In genomic region chr5:159106569-159107282, GRCh38 we compare ENCODE assay signal across 8 cellular contexts. TPM values are rescaled to one million over a fixed set of nuclear protein-coding genes. Genes with fewer than 3 reads are reported as not detected.
DNase-seq lines count a peak whose midpoint lies in the region; ATAC-seq and TF ChIP-seq lines count a peak whose summit lies in the region.

No MANE protein-coding gene starts in this region.

- intact Hi-C loops in CD4-positive, alpha-beta T cell (cut with DNase I, micrococcal nuclease) = loop anchor here (1.0 to 10.0 kb wide), 9 partner anchors 26 to 1342 kb away; partner anchors contain the start of gene CLINT1 (in 1 of the 2)
- intact Hi-C loops in PC-9 (cut with micrococcal nuclease; ENCODE audit: unreplicated experiment) (loop anchor here (1.0 kb wide), 1 partner anchor 411 kb away; no protein-coding TSS in a partner anchor), thyroid gland (cut with DNase I) (loop anchor here (2.0 kb wide), 1 partner anchor 412 kb away; no protein-coding TSS in a partner anchor)

- peak; percentile 77 for ATAC-seq in CD4-positive, alpha-beta T cell (ENCODE audit: poor library complexity)
- ATAC-seq in HG03442 (IDR thresholded peaks at IDR 0.05; ENCODE audit: unreplicated experiment) = peak; percentile 56
- peak; percentile 86 for ATAC-seq in activated T-helper 17 cell treated with anti-CD3 and anti-CD28 coated beads, Interleukin-2, amount 50 U/mL, for 72 hours (replicated peaks)
- peak; percentile 81 for ATAC-seq in foreskin keratinocyte

- H3K27ac Mint-ChIP-seq in CD4-positive, alpha-beta T cell = no peak overlapping the region
- H3K27ac Mint-ChIP-seq in activated T-helper 17 cell treated with anti-CD3 and anti-CD28 coated beads, Interleukin-2, amount 50 U/mL, for 72 hours = no peak overlapping the region

- no peaks in the 10 kb centered on the region for H3K9me3 Mint-ChIP-seq in CD4-positive, alpha-beta T cell
- no peaks in the 10 kb centered on the region for H3K9me3 Mint-ChIP-seq in activated T-helper 17 cell treated with anti-CD3 and anti-CD28 coated beads, Interleukin-2, amount 50 U/mL, for 72 hours

- H3K4me3 ChIP-seq in PC-9 (no peak overlapping the region), thyroid gland (replicated peaks in 1 of 3) (no peak overlapping the region)

- WGBS in thyroid gland, 2 donors = 5% methylated on average over 39 of the region's 39 CpGs

- POLR2A ChIA-PET in CD4-positive, alpha-beta T cell (lab: Charles Lee) = interaction anchor here (1.0 to 3.6 kb wide), 7 partner anchors 13 to 1031 kb away, joined by 3 to 46 read pairs (median 4); no protein-coding TSS in a partner anchor
- POLR2A ChIA-PET in PC-9 (lab: Charles Lee; ENCODE audit: unreplicated experiment) = no interaction called here

- DNase-seq in CD4-positive, alpha-beta T cell = peak; percentile 49 to 78 (median 61)
- peak; percentile 50 for DNase-seq in GM19240 (ENCODE audit: insufficient read length, low spot score)
- peak in 1 of 2 experiments; percentile 46 for DNase-seq in PC-9
- DNase-seq in foreskin keratinocyte = peak in 1 of 2 donors; percentile 45
- DNase-seq in occipital lobe (lab: John Stamatoyannopoulos, UW) = peak; percentile 32
- peak; percentile 68 to 74 for DNase-seq in thyroid gland

- H3K79me2 ChIP-seq in PC-9 (ENCODE audit: low read depth) = no peaks in the 10 kb centered on the region

- CTCF ChIA-PET in CD4-positive, alpha-beta T cell (lab: Charles Lee) = interaction anchor here (0.7 to 3.6 kb wide), 13 partner anchors 12 to 1338 kb away, joined by 3 to 99 read pairs (median 4); no protein-coding TSS in a partner anchor
- CTCF ChIA-PET in PC-9 (lab: Charles Lee) = interaction anchor here (0.6 to 1.3 kb wide), 6 partner anchors 409 to 1388 kb away, joined by 3 to 15 read pairs (median 5); no protein-coding TSS in a partner anchor

- H3K36me3 Mint-ChIP-seq in CD4-positive, alpha-beta T cell (ENCODE audit: low read depth) = no peaks in the 10 kb centered on the region
- no peaks in the 10 kb centered on the region for H3K36me3 Mint-ChIP-seq in activated T-helper 17 cell treated with anti-CD3 and anti-CD28 coated beads, Interleukin-2, amount 50 U/mL, for 72 hours (ENCODE audit: low read depth)

- H3K4me3 Mint-ChIP-seq in CD4-positive, alpha-beta T cell = peak overlapping the region; percentile 72
- peak overlapping the region; percentile 68 for H3K4me3 Mint-ChIP-seq in activated T-helper 17 cell treated with anti-CD3 and anti-CD28 coated beads, Interleukin-2, amount 50 U/mL, for 72 hours

- no peak overlapping the region for H2AFZ ChIP-seq in PC-9

- H3K36me3 ChIP-seq in PC-9 (ENCODE audit: low read depth) = no peaks in the 10 kb centered on the region
- H3K36me3 ChIP-seq in thyroid gland = no peaks in the 10 kb centered on the region

- H3K27me3 Mint-ChIP-seq in CD4-positive, alpha-beta T cell = peaks cover 78% of the 10 kb centered on the region
- peaks cover 67% of the 10 kb centered on the region for H3K27me3 Mint-ChIP-seq in activated T-helper 17 cell treated with anti-CD3 and anti-CD28 coated beads, Interleukin-2, amount 50 U/mL, for 72 hours

- peak; percentile 98 for TF ChIP-seq CTCF in CD4-positive, alpha-beta T cell (IDR thresholded peaks at IDR 0.05)
- TF ChIP-seq CTCF in PC-9 (conservative IDR thresholded peaks at IDR 0.05) = peak; percentile 74
- peak; percentile 86 for TF ChIP-seq CTCF in foreskin keratinocyte (conservative IDR thresholded peaks at IDR 0.05)
- peak; percentile 78 to 98 (median 86) for TF ChIP-seq CTCF in thyroid gland (IDR thresholded peaks at IDR 0.05)

- no peak overlapping the region for H3K4me2 ChIP-seq in PC-9

- BruUV-seq in PC-9 (replicated peaks; lab: Mats Ljungman, UMichigan) = no TSS peak

- no peak overlapping the region for H3K27ac ChIP-seq in CD4-positive, alpha-beta T cell (ENCODE audit: low read depth, low read length)
- H3K27ac ChIP-seq in PC-9 (no peak overlapping the region), foreskin keratinocyte (no peak overlapping the region), thyroid gland (no peak overlapping the region)

- H3K4me1 ChIP-seq in PC-9 (replicated peaks; ENCODE audit: insufficient read depth) (no peaks in the 10 kb centered on the region), foreskin keratinocyte (no peaks in the 10 kb centered on the region), thyroid gland (peaks cover 3 to 5% of the 10 kb centered on the region in 2 donors)

- H3K9me2 ChIP-seq in PC-9 (ENCODE audit: insufficient read depth) = no peaks in the 10 kb centered on the region

- TF ChIP-seq POLR2A in thyroid gland (IDR thresholded peaks at IDR 0.05) = no peak

- peaks cover 43% of the 10 kb centered on the region for H3K27me3 ChIP-seq in CD4-positive, alpha-beta T cell (ENCODE audit: control insufficient read depth, insufficient read depth, low read length)
- H3K27me3 ChIP-seq in PC-9 (ENCODE audit: insufficient read depth, low read depth) = peaks cover 35% of the 10 kb centered on the region
- H3K27me3 ChIP-seq in foreskin keratinocyte = peaks cover 95% of the 10 kb centered on the region
- peaks cover 6% of the 10 kb centered on the region for H3K27me3 ChIP-seq in thyroid gland

- H3K4me1 Mint-ChIP-seq in CD4-positive, alpha-beta T cell (ENCODE audit: low read depth) = peaks cover 28% of the 10 kb centered on the region
- H3K4me1 Mint-ChIP-seq in activated T-helper 17 cell treated with anti-CD3 and anti-CD28 coated beads, Interleukin-2, amount 50 U/mL, for 72 hours = peaks cover 12% of the 10 kb centered on the region

- no peaks in the 10 kb centered on the region for H3K9me3 ChIP-seq in CD4-positive, alpha-beta T cell (ENCODE audit: control insufficient read depth, low read length)
- H3K9me3 ChIP-seq in PC-9 (ENCODE audit: insufficient read depth, low read depth) (no peaks in the 10 kb centered on the region), thyroid gland (no peaks in the 10 kb centered on the region)

- no peaks in the 10 kb centered on the region for H3F3A ChIP-seq in PC-9 (ENCODE audit: insufficient read depth, low read depth)

- no peaks in the 10 kb centered on the region for H4K20me1 ChIP-seq in PC-9 (ENCODE audit: insufficient read depth)

RNA-seq across cellular contexts. Expression of gene EBF1, which starts 7.0 kb away (rescaled TPM):
- under 1 TPM; 0.20 to 0.52 TPM for total RNA-seq in CD4-positive, alpha-beta T cell
- not detected in 2 replicates for total RNA-seq in PC-9 (2021)
- total RNA-seq in activated T-helper 17 cell treated with anti-CD3 and anti-CD28 coated beads, Interleukin-2, amount 50 U/mL, for 72 hours = under 1 TPM in 1 of 2 donors, not detected in 1; 0.37 TPM
- total RNA-seq in foreskin keratinocyte = not detected in 2 replicates
- polyA plus RNA-seq in foreskin keratinocyte = not detected in 2 replicates
- 3.0 TPM for total RNA-seq in occipital lobe
- 10 to 100 TPM; 12.4 to 28.4 (median 20.6) TPM for total RNA-seq in thyroid gland
